ENCODE assay signal across 13 cellular contexts in the genomic region with DNA sequence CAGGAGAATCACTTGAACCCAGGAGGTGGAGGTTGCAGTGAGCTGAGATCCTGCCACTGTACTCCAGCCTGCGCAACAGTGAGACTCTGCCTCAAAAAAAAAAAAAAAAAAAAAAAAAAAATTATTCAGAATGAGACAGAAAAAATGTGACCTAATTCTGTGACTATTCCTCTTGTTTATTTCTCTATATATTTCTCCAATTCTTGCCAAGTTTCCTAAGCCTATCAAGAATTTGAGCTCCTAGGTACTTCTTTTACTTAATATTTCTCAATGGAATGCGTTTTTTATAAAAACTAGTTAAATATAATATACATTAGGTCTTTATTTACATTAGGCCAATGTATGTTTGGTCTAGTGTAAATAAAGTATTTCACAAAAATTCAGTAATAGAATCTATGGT.
DNase-seq lines count a peak whose midpoint lies in the region; ATAC-seq and TF ChIP-seq lines count a peak whose summit lies in the region.
"Had no signal": no experiment of that assay in that cellular context is flagged by ENCODE, and none has a peak within 500 bp of the region (broad histone marks: within the 10 kb centered on the region; RNA-seq: fewer than 3 reads in every experiment).

No MANE protein-coding gene starts in this region.

- peaks cover 6% of the 10 kb centered on the region for H3K9me1 ChIP-seq in IMR-90 (ENCODE audit: insufficient read depth, low read length)

- H3K18ac ChIP-seq in IMR-90 (ENCODE audit: low read depth, low read length), result peak overlapping the region; percentile 91

- intact Hi-C loops in IMR-90 (cut with micrococcal nuclease), result loop anchor here (5.0 kb wide), 3 partner anchors 201 to 451 kb away; no protein-coding TSS in a partner anchor

- H2BK5ac ChIP-seq in IMR-90 (ENCODE audit: low read depth, low read length, poor library complexity, severe bottlenecking), result peak overlapping the region; percentile 99

- no peak overlapping the region for H3K4me2 ChIP-seq in IMR-90 (ENCODE audit: low read depth, low read length)
- H3K4me2 ChIP-seq: BLaER1 treated with 17β-estradiol and CSF1 and Interleukin-3, amounts not matched to agents 10 nM and 100 nM had no signal

- dilution Hi-C loops in IMR-90 (cut with HindIII; ENCODE audit: low sequenced_read_pairs, unreplicated experiment), result no loop called here

- no peak overlapping the region for H3K4me3 Mint-ChIP-seq in type B pancreatic cell
- H3K4me3 Mint-ChIP-seq: CD4-positive, alpha-beta T cell had no signal

- H2BK15ac ChIP-seq in IMR-90 (ENCODE audit: low read depth, low read length), result peak overlapping the region; percentile 93; the same call in 2 of the 3 replicates

- no peaks in the 10 kb centered on the region for H3K27me3 Mint-ChIP-seq in type B pancreatic cell
- H3K27me3 Mint-ChIP-seq: CD4-positive, alpha-beta T cell had no signal

- H3K9ac ChIP-seq in IMR-90 (ENCODE audit: low read depth, low read length), result no peak overlapping the region; the same call in 1 of the 2 replicates
- H3K9ac ChIP-seq: BLaER1 treated with 17β-estradiol and CSF1 and Interleukin-3, amounts not matched to agents 10 nM and 100 nM; GM23248 had no signal

- peak overlapping the region; percentile 10; the same call in 1 of the 2 replicates for H3K14ac ChIP-seq in IMR-90 (replicated peaks; ENCODE audit: low read depth, low read length)

- H3K9me3 Mint-ChIP-seq in type B pancreatic cell, result no peaks in the 10 kb centered on the region
- H3K9me3 Mint-ChIP-seq: CD4-positive, alpha-beta T cell had no signal

- ATAC-seq in IMR-90 (ENCODE audit: low read depth), result peak; percentile 10; the same call in 1 of the 2 replicates

- peak overlapping the region; percentile 96 for H4K91ac ChIP-seq in IMR-90 (ENCODE audit: insufficient read depth, low read depth, low read length)

- CTCF ChIA-PET in IMR-90 (lab: Yijun Ruan, JAX), result no interaction called here

- H2BK120ac ChIP-seq in IMR-90 (ENCODE audit: low read depth, low read length), result peak overlapping the region; percentile 91

- no peaks in the 10 kb centered on the region for H3K4me1 Mint-ChIP-seq in type B pancreatic cell (ENCODE audit: unreplicated experiment)

- H3K36me3 Mint-ChIP-seq in type B pancreatic cell, result no peaks in the 10 kb centered on the region

- no peaks in the 10 kb centered on the region for H3K27me3 ChIP-seq in IMR-90 (ENCODE audit: control insufficient read depth, insufficient read depth, low read length)
- H3K27me3 ChIP-seq: BLaER1 treated with 17β-estradiol and CSF1 and Interleukin-3, amounts not matched to agents 10 nM and 100 nM had no signal

- peak overlapping the region; percentile 68 for H2AK5ac ChIP-seq in IMR-90 (ENCODE audit: low read depth, low read length)

- H3K4me3 ChIP-seq in IMR-90 (ENCODE audit: insufficient read depth, low read depth, low read length) (no peak overlapping the region), astrocyte of the spinal cord (ENCODE audit: low read depth, low read length) (no peak overlapping the region)
- H3K4me3 ChIP-seq: BLaER1 treated with 17β-estradiol and CSF1 and Interleukin-3, amounts not matched to agents 10 nM and 100 nM; GM23248 had no signal

- no peak overlapping the region for H3K27ac Mint-ChIP-seq in type B pancreatic cell
- H3K27ac Mint-ChIP-seq: CD4-positive, alpha-beta T cell had no signal

- no peaks in the 10 kb centered on the region for H4K20me1 ChIP-seq in IMR-90 (ENCODE audit: insufficient read depth, low read length)
- H4K20me1 ChIP-seq: BLaER1 treated with 17β-estradiol and CSF1 and Interleukin-3, amounts not matched to agents 10 nM and 100 nM had no signal

- no peak overlapping the region for H3K56ac ChIP-seq in IMR-90 (ENCODE audit: extremely low read depth, insufficient read depth, low read length)

- in situ Hi-C loops in IMR-90 (cut with MboI; ENCODE audit: low sequenced_read_pairs) (no loop called here), astrocyte of the spinal cord (cut with HindIII; ENCODE audit: low sequenced_read_pairs) (no loop called here)

- H3K4me1 ChIP-seq in IMR-90 (ENCODE audit: control insufficient read depth, insufficient read depth, low read length), result peaks cover 17% of the 10 kb centered on the region
- H3K4me1 ChIP-seq: BLaER1 treated with 17β-estradiol and CSF1 and Interleukin-3, amounts not matched to agents 10 nM and 100 nM had no signal

- H3K79me1 ChIP-seq in IMR-90 (ENCODE audit: low read depth in 1 of 2, low read length in 2 of 2), result peaks cover 0 to 12% of the 10 kb centered on the region in 2 experiments; a peak in 1 of 4 replicates

- POLR2A ChIA-PET in IMR-90 (lab: Charles Lee; ENCODE audit: unreplicated experiment), result interaction anchor here (0.7 kb wide), 1 partner anchor 436 kb away, joined by 15 read pairs; no protein-coding TSS in a partner anchor

- no peak for TF ChIP-seq RAD21 in IMR-90 (IDR thresholded peaks at IDR 0.05; ENCODE audit: low read length)

- peak overlapping the region; percentile 79 to 85; a peak in 3 of 4 replicates for H4K8ac ChIP-seq in IMR-90 (ENCODE audit: low read depth in 2 of 2, low read length in 2 of 2)

- DNase-seq in IMR-90, result peak; percentile 69
- peak; percentile 19 for DNase-seq in astrocyte of the spinal cord (ENCODE audit: low read depth, low spot score)
- DNase-seq in iris pigment epithelial cell (ENCODE audit: low read depth), result peak; percentile 58
- no peak for DNase-seq in T-helper 9 cell
- DNase-seq in type B pancreatic cell (ENCODE audit: extremely low spot score, unreplicated experiment), result no peak
- no peak for DNase-seq in DMS53 treated with DMSO at 0.1 percent for 48 hours (lab: John Stamatoyannopoulos, UW; ENCODE audit: unreplicated experiment)
- DNase-seq: ACHN; CD4-positive, alpha-beta T cell; DMS79 treated with DMSO at 0.1 percent for 48 hours; GM23248 had no signal

- peak overlapping the region; percentile 85 for H3K4ac ChIP-seq in IMR-90 (ENCODE audit: low read depth, low read length)

- no peaks in the 10 kb centered on the region for H3K36me3 ChIP-seq in IMR-90 (ENCODE audit: control insufficient read depth, insufficient read depth, low read length)
- H3K36me3 ChIP-seq: BLaER1 treated with 17β-estradiol and CSF1 and Interleukin-3, amounts not matched to agents 10 nM and 100 nM had no signal

- peaks cover 4% of the 10 kb centered on the region; the same call in 1 of the 2 replicates for H3K9me3 ChIP-seq in IMR-90 (ENCODE audit: control insufficient read depth, insufficient read depth, low read length)

- BruUV-seq in IMR-90 (replicated peaks; lab: Mats Ljungman, UMichigan), result no TSS peak

- H2BK20ac ChIP-seq in IMR-90 (ENCODE audit: low read depth, low read length), result peak overlapping the region; percentile 81; the same call in 1 of the 2 replicates

- H2AK9ac ChIP-seq in IMR-90 (replicated peaks; ENCODE audit: low read depth, low read length, poor library complexity), result no peak overlapping the region

- TF ChIP-seq POLR2A in IMR-90 (IDR thresholded peaks at IDR 0.05; ENCODE audit: low read depth, low read length), result no peak

- H3K27ac ChIP-seq in C4-2B (peak overlapping the region; percentile 38; the same call in 1 of the 2 replicates), IMR-90 (ENCODE audit: insufficient read depth, low read length) (peak overlapping the region; percentile 98)
- H3K27ac ChIP-seq: BLaER1 treated with 17β-estradiol and CSF1 and Interleukin-3, amounts not matched to agents 10 nM and 100 nM; GM23248; HL-60 had no signal

- H4K5ac ChIP-seq in IMR-90 (ENCODE audit: low read depth, low read length), result peak overlapping the region; percentile 95

- TF ChIP-seq CTCF in C4-2B (conservative IDR thresholded peaks at IDR 0.05), result no peak
- no peak for TF ChIP-seq CTCF in IMR-90 (conservative IDR thresholded peaks at IDR 0.05; ENCODE audit: low read depth, low read length)
- TF ChIP-seq CTCF in astrocyte of the spinal cord (IDR thresholded peaks at IDR 0.05; ENCODE audit: low read depth, low read length), result no peak
- no peak for TF ChIP-seq CTCF in type B pancreatic cell (conservative IDR thresholded peaks at IDR 0.05)

- H2AFZ ChIP-seq in IMR-90 (replicated peaks; ENCODE audit: low read length, poor library complexity), result no peak overlapping the region

- WGBS in IMR-90 (ENCODE audit: extremely low coverage in 2 of 2, insufficient read length in 1 of 2), 2 experiments, result no CpG with 5 or more reads among the region's 2 CpGs

- H3K23ac ChIP-seq in IMR-90 (ENCODE audit: low read depth, low read length), result 0 out of 2 replicates have a peak overlapping the region, but pooled peaks have one; percentile 48

TF ChIP-seq in IMR-90, 13 proteins besides CTCF, POLR2A, EP300 and RAD21 (continues in another document):
- TF ChIP-seq FOS (IDR thresholded peaks at IDR 0.05; ENCODE audit: low read depth, low read length) (no peak), RFX5 (IDR thresholded peaks at IDR 0.05; ENCODE audit: low read depth, low read length) (no peak), RCOR1 (IDR thresholded peaks at IDR 0.05; ENCODE audit: insufficient replicate concordance, low read length) (no peak), CHD1 (IDR thresholded peaks at IDR 0.05; ENCODE audit: low read depth, low read length) (no peak), MAZ (IDR thresholded peaks at IDR 0.05; ENCODE audit: borderline replicate concordance, low read depth, low read length) (no peak), BHLHE40 (IDR thresholded peaks at IDR 0.05; ENCODE audit: low read depth, low read length) (no peak), MXI1 (IDR thresholded peaks at IDR 0.05; ENCODE audit: borderline replicate concordance, low read depth, low read length) (no peak), MAFK (IDR thresholded peaks at IDR 0.05; ENCODE audit: low read depth, low read length) (no peak), NFE2L2 (IDR thresholded peaks at IDR 0.05; ENCODE audit: low read depth, low read length) (no peak), ELK1 (IDR thresholded peaks at IDR 0.05; ENCODE audit: borderline replicate concordance, low read depth, low read length) (no peak), CEBPB (IDR thresholded peaks at IDR 0.05; ENCODE audit: low read depth, low read length) (no peak)
- TF ChIP-seq, protein P1, sequence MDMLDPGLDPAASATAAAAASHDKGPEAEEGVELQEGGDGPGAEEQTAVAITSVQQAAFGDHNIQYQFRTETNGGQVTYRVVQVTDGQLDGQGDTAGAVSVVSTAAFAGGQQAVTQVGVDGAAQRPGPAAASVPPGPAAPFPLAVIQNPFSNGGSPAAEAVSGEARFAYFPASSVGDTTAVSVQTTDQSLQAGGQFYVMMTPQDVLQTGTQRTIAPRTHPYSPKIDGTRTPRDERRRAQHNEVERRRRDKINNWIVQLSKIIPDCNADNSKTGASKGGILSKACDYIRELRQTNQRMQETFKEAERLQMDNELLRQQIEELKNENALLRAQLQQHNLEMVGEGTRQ (IDR thresholded peaks at IDR 0.05; ENCODE audit: low read depth, low read length), result no peak

Comparison
In these comparisons a context has a peak if more than half of its experiments do, and no peak if none do; other contexts are left out.
1. DNase-seq: peak in IMR-90 (single experiment), astrocyte of the spinal cord (single experiment) and iris pigment epithelial cell (single experiment); none in T-helper 9 cell (single experiment), type B pancreatic cell (single experiment) and DMS53 treated with DMSO at 0.1 percent for 48 hours (single experiment).